Comparison of ENCODE assay signal across 8 cellular contexts in genomic region chr18:79962835-79963657, GRCh38. TPM values are rescaled to one million over a fixed set of nuclear protein-coding genes. Genes with fewer than 3 reads are reported as not detected.
A peak's percentile ranks its signal among the peaks of the same experiment; 100 is the strongest.
DNase-seq lines count a peak whose midpoint lies in the region; ATAC-seq and TF ChIP-seq lines count a peak whose summit lies in the region.

No MANE protein-coding gene starts in this region.

- H3K4me3 ChIP-seq in BE2C (ENCODE audit: low read depth, low read length), result no peak overlapping the region

- H3K4me1 ChIP-seq in BE2C, result no peaks in the 10 kb centered on the region

- H3K27me3 ChIP-seq in BE2C, result no peaks in the 10 kb centered on the region

- no peaks in the 10 kb centered on the region for H3K9me3 ChIP-seq in BE2C

- peak; percentile 85 for ATAC-seq in GM18870 (IDR thresholded peaks at IDR 0.05; ENCODE audit: unreplicated experiment)
- peak; percentile 51 for ATAC-seq in HG03060 (IDR thresholded peaks at IDR 0.05; ENCODE audit: low read depth, unreplicated experiment)

- H3K36me3 ChIP-seq in BE2C, result no peaks in the 10 kb centered on the region

- no peak for TF ChIP-seq CTCF in BE2C (IDR thresholded peaks at IDR 0.05; ENCODE audit: low read depth, low read length)

- DNase-seq in activated T-cell treated with anti-CD3 and anti-CD28 coated beads, Interleukin-2, amount 50 U/mL, for 1 hour, result peak; percentile 40
- DNase-seq in stimulated activated CD4-positive, alpha-beta T cell treated with anti-CD3 and anti-CD28 coated beads, Interleukin-1b, Interleukin-23, amount 100 ng/mL, for 48 hours, result peak; percentile 62
- no peak for DNase-seq in DMS 273 (lab: John Stamatoyannopoulos, UW; ENCODE audit: unreplicated experiment)
- no peak for DNase-seq in NCI-H69 (lab: John Stamatoyannopoulos, UW)
- DNase-seq in NCI-H82 (lab: John Stamatoyannopoulos, UW), result no peak
- DNase-seq in BE2C, result no peak

RNA-seq across cellular contexts. Expression of gene HSBP1L1, which starts 1.4 kb away (rescaled TPM):
- polyA plus RNA-seq in BE2C (2012; ENCODE audit: insufficient read depth, insufficient read length, low read depth), result 12.1 TPM

RNA-seq across cellular contexts. Expression of gene SLC66A2, which starts 11.6 kb away (rescaled TPM):
- polyA plus RNA-seq in BE2C (2012; ENCODE audit: insufficient read depth, insufficient read length, low read depth), result 17.6 TPM

RNA-seq across cellular contexts. Expression of gene TXNL4A, which starts 25.3 kb away (rescaled TPM):
- 177 TPM for polyA plus RNA-seq in BE2C (2012; ENCODE audit: insufficient read depth, insufficient read length, low read depth)

Comparison
In these comparisons a context has a peak if more than half of its experiments do, and no peak if none do; other contexts are left out.
1. DNase-seq: peak in activated T-cell treated with anti-CD3 and anti-CD28 coated beads, Interleukin-2, amount 50 U/mL, for 1 hour (single experiment) and stimulated activated CD4-positive, alpha-beta T cell treated with anti-CD3 and anti-CD28 coated beads, Interleukin-1b, Interleukin-23, amount 100 ng/mL, for 48 hours (single experiment); none in DMS 273 (single experiment), NCI-H69 (single experiment), NCI-H82 (single experiment) and BE2C (single experiment).